16 cellular contexts compared by ENCODE assay signal in genomic region chr1:187911820-187912219, GRCh38.
DNase-seq lines count a peak whose midpoint lies in the region; ATAC-seq and TF ChIP-seq lines count a peak whose summit lies in the region.
"Had no signal": no experiment of that assay in that cellular context is flagged by ENCODE, and none has a peak within 500 bp of the region (broad histone marks: within the 10 kb centered on the region; RNA-seq: fewer than 3 reads in every experiment).

No MANE protein-coding gene starts in this region.

- H3K4me1 ChIP-seq in heart right ventricle = no peaks in the 10 kb centered on the region
- H3K4me1 ChIP-seq: BLaER1, Caco-2 had no signal

- peak; percentile 25 for DNase-seq in NCI-H1694 treated with DMSO at 0.1 percent for 48 hours (lab: John Stamatoyannopoulos, UW)
- no peak for DNase-seq in NCI-H1694 (lab: John Stamatoyannopoulos, UW)
- peak; percentile 98 for DNase-seq in NCI-H2171 treated with DMSO at 0.1 percent for 48 hours (lab: John Stamatoyannopoulos, UW)
- DNase-seq in stimulated activated CD4-positive, alpha-beta T cell treated with anti-CD3 and anti-CD28 coated beads, Interleukin-4, amount 100 ng/mL, for 24 hours = no peak
- DNase-seq in heart right ventricle = no peak
- DNase-seq: 8988T; AML-193; Caco-2; CD8-positive, alpha-beta memory T cell; DMS79; HCEC 1CT had no signal

- no peak for TF ChIP-seq RAD21 in Ishikawa (IDR thresholded peaks at IDR 0.05; ENCODE audit: low read depth)

- no peak for TF ChIP-seq CTCF in heart right ventricle (IDR thresholded peaks at IDR 0.05)

- no peaks in the 10 kb centered on the region for H3K36me3 ChIP-seq in heart right ventricle
- H3K36me3 ChIP-seq: BLaER1 had no signal

- ATAC-seq in heart right ventricle (no peak), HG02885 (IDR thresholded peaks at IDR 0.05; ENCODE audit: poor library complexity, unreplicated experiment) (no peak)
- ATAC-seq: GM12878 had no signal

- no peak overlapping the region for H3K27ac ChIP-seq in heart right ventricle
- H3K27ac ChIP-seq: BLaER1, HL-60 had no signal

- intact Hi-C loops in heart right ventricle (cut with DNase I) = no loop called here

- no peak for TF ChIP-seq EP300 in Ishikawa (IDR thresholded peaks at IDR 0.05; ENCODE audit: borderline replicate concordance)

- no peaks in the 10 kb centered on the region for H3K27me3 ChIP-seq in heart right ventricle
- H3K27me3 ChIP-seq: BLaER1 had no signal

- H3K4me3 ChIP-seq in heart right ventricle = no peak overlapping the region
- H3K4me3 ChIP-seq: BLaER1, GM12878 had no signal

- no peaks in the 10 kb centered on the region for H3K9me3 ChIP-seq in heart right ventricle
- H3K9me3 ChIP-seq: BLaER1, Caco-2 had no signal

TF ChIP-seq in Ishikawa, 13 proteins besides CTCF, POLR2A, EP300 and RAD21:
- no peak for TF ChIP-seq USF1 (IDR thresholded peaks at IDR 0.05)
- TF ChIP-seq CREB1 (IDR thresholded peaks at IDR 0.05; ENCODE audit: low read depth) = no peak
- no peak for TF ChIP-seq TEAD4 (IDR thresholded peaks at IDR 0.05)
- no peak for TF ChIP-seq EGR1 (IDR thresholded peaks at IDR 0.05)
- no peak for TF ChIP-seq FOXM1 (IDR thresholded peaks at IDR 0.05; ENCODE audit: borderline replicate concordance, low read depth)
- peak; percentile 28; the same call in 1 of the 2 replicates for TF ChIP-seq NFIC (IDR thresholded peaks at IDR 0.05)
- no peak for TF ChIP-seq ZBTB7A (IDR thresholded peaks at IDR 0.05; ENCODE audit: low read depth)
- no peak for TF ChIP-seq REST (IDR thresholded peaks at IDR 0.05; ENCODE audit: low read depth)

Comparison
In these comparisons a context has a peak if more than half of its experiments do, and no peak if none do; other contexts are left out.
1. DNase-seq: peak in NCI-H1694 treated with DMSO at 0.1 percent for 48 hours (single experiment) and NCI-H2171 treated with DMSO at 0.1 percent for 48 hours (single experiment); none in NCI-H1694 (single experiment), stimulated activated CD4-positive, alpha-beta T cell treated with anti-CD3 and anti-CD28 coated beads, Interleukin-4, amount 100 ng/mL, for 24 hours (single experiment) and heart right ventricle (0 of 2).